11 cellular contexts compared by ENCODE assay signal in the genomic region with DNA sequence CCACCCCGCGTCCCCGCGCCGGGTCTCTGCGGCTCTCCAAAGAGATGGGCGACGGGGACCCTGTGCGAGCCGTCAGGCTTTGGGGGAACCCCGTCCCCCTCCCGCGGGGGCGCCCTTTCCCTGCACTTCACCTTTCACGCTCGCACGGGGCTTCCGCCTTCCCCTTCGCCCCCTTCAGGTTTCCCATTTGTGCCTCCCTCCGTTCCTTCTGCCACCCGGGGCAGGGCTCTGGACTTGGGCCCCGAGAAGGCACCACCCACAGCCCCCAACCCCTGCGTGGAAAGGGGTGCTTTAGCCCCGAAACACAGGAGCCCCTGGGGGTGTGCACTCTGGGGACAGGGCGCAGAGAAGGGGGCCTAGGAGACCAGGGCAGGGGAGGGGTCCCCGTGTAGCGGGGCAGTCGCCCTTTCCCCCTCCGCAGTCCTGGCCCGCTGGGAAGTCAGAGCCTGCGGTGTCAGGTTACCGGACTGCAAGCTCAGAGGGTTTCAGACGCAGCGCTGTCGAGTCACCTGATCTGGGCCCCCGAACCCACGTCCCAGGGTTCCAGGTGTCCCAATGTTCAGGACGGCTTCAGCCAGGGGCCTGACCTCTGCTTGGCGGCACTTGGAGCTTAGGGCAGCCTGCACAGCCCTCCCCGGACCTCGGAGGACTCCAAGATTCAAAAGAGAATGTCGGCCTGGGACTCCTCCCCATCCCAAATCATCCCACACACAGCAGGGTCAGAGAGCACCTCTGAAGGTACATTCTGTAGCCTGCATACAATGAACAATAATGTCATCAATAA. TPM values are rescaled to one million over a fixed set of nuclear protein-coding genes. Genes with fewer than 3 reads are reported as not detected.
A peak's percentile ranks its signal among the peaks of the same experiment; 100 is the strongest.
DNase-seq lines count a peak whose midpoint lies in the region; FAIRE-seq lines count a peak whose summit lies in the region.
"Had no signal": no experiment of that assay in that cellular context is flagged by ENCODE, and none has a peak within 500 bp of the region (broad histone marks: within the 10 kb centered on the region; RNA-seq: fewer than 3 reads in every experiment).

No MANE protein-coding gene starts in this region.

- peak; percentile 7 for DNase-seq in NCI-H345 (lab: John Stamatoyannopoulos, UW)
- no peak for DNase-seq in NCI-H345 treated with DMSO at 0.1 percent for 48 hours (lab: John Stamatoyannopoulos, UW; ENCODE audit: unreplicated experiment)
- DNase-seq in activated CD4-positive, alpha-beta memory T cell treated with anti-CD3 and anti-CD28 coated beads, Interleukin-2, amount 10 ng/mL, durations not matched to agents 7 days and 5 days: no peak
- no peak for DNase-seq in small intestine
- no peak for DNase-seq in amygdala (lab: John Stamatoyannopoulos, UW)
- DNase-seq in medulla oblongata (ENCODE audit: extremely low spot score): no peak
- no peak for DNase-seq in MV-4-11 (lab: John Stamatoyannopoulos, UW)
- DNase-seq: amniotic stem cell had no signal

- CTCF ChIA-PET in activated CD4-positive, alpha-beta memory T cell treated with anti-CD3 and anti-CD28 coated beads, Interleukin-2, amount 10 ng/mL, durations not matched to agents 7 days and 5 days (lab: Charles Lee): no interaction called here

- H3K4me1 Mint-ChIP-seq in activated CD4-positive, alpha-beta memory T cell treated with anti-CD3 and anti-CD28 coated beads, Interleukin-2, amount 10 ng/mL, durations not matched to agents 7 days and 5 days: peaks cover 3% of the 10 kb centered on the region

- H3K27me3 ChIP-seq in small intestine (ENCODE audit: control insufficient read depth in 2 of 2, insufficient read depth in 2 of 2, low read length in 2 of 2): peaks cover 0 to 16% of the 10 kb centered on the region in 2 donors

- H3K36me3 Mint-ChIP-seq in activated CD4-positive, alpha-beta memory T cell treated with anti-CD3 and anti-CD28 coated beads, Interleukin-2, amount 10 ng/mL, durations not matched to agents 7 days and 5 days (ENCODE audit: low read depth): no peaks in the 10 kb centered on the region

- POLR2A ChIA-PET in activated CD4-positive, alpha-beta memory T cell treated with anti-CD3 and anti-CD28 coated beads, Interleukin-2, amount 10 ng/mL, durations not matched to agents 7 days and 5 days (lab: Charles Lee): no interaction called here

- H3K27ac ChIP-seq in small intestine (ENCODE audit: low read depth in 1 of 2, low read length in 1 of 2): no peak overlapping the region

- H3K27ac Mint-ChIP-seq in activated CD4-positive, alpha-beta memory T cell treated with anti-CD3 and anti-CD28 coated beads, Interleukin-2, amount 10 ng/mL, durations not matched to agents 7 days and 5 days: no peak overlapping the region

- H3K36me3 ChIP-seq in small intestine (ENCODE audit: control insufficient read depth in 2 of 2, insufficient read depth in 2 of 2, low read length in 2 of 2): no peaks in the 10 kb centered on the region

- H3K4me3 Mint-ChIP-seq in activated CD4-positive, alpha-beta memory T cell treated with anti-CD3 and anti-CD28 coated beads, Interleukin-2, amount 10 ng/mL, durations not matched to agents 7 days and 5 days: peak overlapping the region; percentile 27

- no peaks in the 10 kb centered on the region for H3K9me3 ChIP-seq in small intestine (ENCODE audit: control insufficient read depth, low read depth)

- peaks cover 40% of the 10 kb centered on the region for H3K27me3 Mint-ChIP-seq in activated CD4-positive, alpha-beta memory T cell treated with anti-CD3 and anti-CD28 coated beads, Interleukin-2, amount 10 ng/mL, durations not matched to agents 7 days and 5 days

- H3K4me1 ChIP-seq in small intestine (ENCODE audit: control insufficient read depth in 2 of 2, insufficient read depth in 1 of 2, low read depth in 1 of 2, low read length in 1 of 2): no peaks in the 10 kb centered on the region

- H3K4me3 ChIP-seq in iPS-11a (ENCODE audit: low read depth, low read length): peak overlapping the region; percentile 48
- H3K4me3 ChIP-seq in small intestine (ENCODE audit: low read depth in 1 of 2, low read length in 2 of 2): peak overlapping the region; percentile 30 to 55

- 3 to 4% (median 3%) methylated on average over 24 to 42 of the region's 42 CpGs for WGBS in small intestine, 3 donors

- H3K9me3 Mint-ChIP-seq in activated CD4-positive, alpha-beta memory T cell treated with anti-CD3 and anti-CD28 coated beads, Interleukin-2, amount 10 ng/mL, durations not matched to agents 7 days and 5 days: no peaks in the 10 kb centered on the region

- FAIRE-seq in small intestine (lab: Jason Lieb, UNC): no peak
- FAIRE-seq: GM18507, TTC549 had no signal

RNA-seq across cellular contexts. Expression of a gene that starts 6.7 kb away (rescaled TPM):
- total RNA-seq in activated CD4-positive, alpha-beta memory T cell treated with anti-CD3 and anti-CD28 coated beads, Interleukin-2, amount 10 ng/mL, durations not matched to agents 7 days and 5 days: under 1 TPM in 1 of 2 experiments, not detected in 1; 0.10 TPM
- under 1 TPM in 2 of 3 donors, not detected in 1; 0.22 to 0.75 TPM for polyA plus RNA-seq in small intestine

RNA-seq across cellular contexts. Expression of a gene that starts 40.1 kb away (rescaled TPM):
- 10 to 100 TPM; 36.7 to 39.8 TPM for total RNA-seq in activated CD4-positive, alpha-beta memory T cell treated with anti-CD3 and anti-CD28 coated beads, Interleukin-2, amount 10 ng/mL, durations not matched to agents 7 days and 5 days
- 10 to 100 TPM in 1 of 3 donors, 1 to 10 TPM in 2; 4.9 to 10.4 (median 6.5) TPM for polyA plus RNA-seq in small intestine

RNA-seq across cellular contexts. Expression of a gene that starts 44.6 kb away (rescaled TPM):
- total RNA-seq in activated CD4-positive, alpha-beta memory T cell treated with anti-CD3 and anti-CD28 coated beads, Interleukin-2, amount 10 ng/mL, durations not matched to agents 7 days and 5 days: 10 to 100 TPM; 36.4 to 37.9 TPM
- polyA plus RNA-seq in small intestine: 10 to 100 TPM; 46.3 to 90.1 (median 55.7) TPM
